In the genomic region with DNA sequence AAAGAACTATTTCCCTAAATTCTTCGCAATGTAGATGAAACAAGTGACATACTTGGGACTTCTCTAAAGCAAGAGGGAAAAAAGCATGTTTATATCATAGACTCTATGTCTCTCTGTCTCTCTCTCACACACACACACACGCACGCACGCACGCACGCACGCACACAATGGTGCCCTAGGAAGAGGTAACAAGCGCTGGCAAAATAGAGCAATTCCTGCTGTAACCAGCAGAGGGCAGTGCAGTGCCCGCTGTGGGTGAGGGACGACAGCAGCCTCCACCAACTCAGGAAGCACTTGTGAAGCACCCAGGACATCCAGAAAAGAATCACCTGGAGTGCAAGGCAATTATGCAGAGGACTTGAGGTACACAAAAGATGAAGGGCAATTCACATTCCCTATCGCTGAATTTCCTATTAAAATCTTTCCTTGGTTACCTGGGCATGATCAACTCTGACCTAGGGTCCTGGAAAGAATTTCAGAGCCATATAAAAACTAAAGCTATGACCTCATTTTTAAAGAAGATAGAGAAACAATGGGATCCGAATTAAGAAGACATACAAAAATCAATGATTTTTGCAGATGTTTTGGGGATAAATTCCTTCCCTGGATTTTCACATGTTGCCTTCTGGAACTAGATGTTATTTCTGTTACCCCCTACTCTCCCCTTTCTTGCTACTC, we compare ENCODE assay signal across 8 cellular contexts.
DNase-seq lines count a peak whose midpoint lies in the region; ATAC-seq lines count a peak whose summit lies in the region.

No MANE protein-coding gene starts in this region.

- in situ Hi-C loops in G401 (cut with HindIII; ENCODE audit: low sequenced_read_pairs), result no loop called here

- DNase-seq in G401 (ENCODE audit: low spot score), result peak; percentile 21
- peak; percentile 65 for DNase-seq in HuH-7 (ENCODE audit: low spot score)
- DNase-seq in OCI-M1 (lab: John Stamatoyannopoulos, UW), result peak; percentile 91
- DNase-seq in activated T-helper 9 cell treated with anti-CD3 and anti-CD28 coated beads, Interleukin-2, amount 50 U/mL, for 16 hours (ENCODE audit: low read depth), result peak; percentile 19
- DNase-seq in glomerular visceral epithelial cell (ENCODE audit: extremely low spot score), result peak; percentile 71
- peak; percentile 14 for DNase-seq in putamen (ENCODE audit: low spot score)
- DNase-seq in DMS79 (lab: John Stamatoyannopoulos, UW), result no peak

- ATAC-seq in GM21619 (IDR thresholded peaks at IDR 0.05; ENCODE audit: unreplicated experiment), result peak; percentile 84
